In genomic region chr5:52822437-52822836, GRCh38 we compare ENCODE assay signal across 2 cellular contexts.
TF ChIP-seq lines count a peak whose summit lies in the region.

No MANE protein-coding gene starts in this region.

TF ChIP-seq in IMR-90, 13 proteins besides CTCF, POLR2A, EP300 and RAD21:
- TF ChIP-seq USF2 (IDR thresholded peaks at IDR 0.05; ENCODE audit: low read depth, low read length) (no peak), CEBPB (IDR thresholded peaks at IDR 0.05; ENCODE audit: low read depth, low read length) (no peak), MAFK (IDR thresholded peaks at IDR 0.05; ENCODE audit: low read depth, low read length) (no peak), CHD1 (IDR thresholded peaks at IDR 0.05; ENCODE audit: low read depth, low read length) (no peak), BHLHE40 (IDR thresholded peaks at IDR 0.05; ENCODE audit: low read depth, low read length) (no peak), MXI1 (IDR thresholded peaks at IDR 0.05; ENCODE audit: borderline replicate concordance, low read depth, low read length) (no peak), NFE2L2 (IDR thresholded peaks at IDR 0.05; ENCODE audit: low read depth, low read length) (no peak)
TF ChIP-seq in IMR-90: peak in this region for 0.

TF ChIP-seq in WTC11, 78 proteins besides CTCF, POLR2A, EP300 and RAD21:
- no peak for TF ChIP-seq STAT6 (CRISPR knock-in tag; conservative IDR thresholded peaks at IDR 0.05; ENCODE audit: low read depth)
- TF ChIP-seq SP1 (CRISPR knock-in tag; conservative IDR thresholded peaks at IDR 0.05): no peak
